Comparison of ENCODE assay signal across 1 cellular context in genomic region chr3:40585381-40586016, GRCh38.
TF ChIP-seq lines count a peak whose summit lies in the region.

No MANE protein-coding gene starts in this region.

TF ChIP-seq in H1, 55 proteins besides CTCF, POLR2A, EP300 and RAD21 (continued from another document):
- TF ChIP-seq, protein P1, sequence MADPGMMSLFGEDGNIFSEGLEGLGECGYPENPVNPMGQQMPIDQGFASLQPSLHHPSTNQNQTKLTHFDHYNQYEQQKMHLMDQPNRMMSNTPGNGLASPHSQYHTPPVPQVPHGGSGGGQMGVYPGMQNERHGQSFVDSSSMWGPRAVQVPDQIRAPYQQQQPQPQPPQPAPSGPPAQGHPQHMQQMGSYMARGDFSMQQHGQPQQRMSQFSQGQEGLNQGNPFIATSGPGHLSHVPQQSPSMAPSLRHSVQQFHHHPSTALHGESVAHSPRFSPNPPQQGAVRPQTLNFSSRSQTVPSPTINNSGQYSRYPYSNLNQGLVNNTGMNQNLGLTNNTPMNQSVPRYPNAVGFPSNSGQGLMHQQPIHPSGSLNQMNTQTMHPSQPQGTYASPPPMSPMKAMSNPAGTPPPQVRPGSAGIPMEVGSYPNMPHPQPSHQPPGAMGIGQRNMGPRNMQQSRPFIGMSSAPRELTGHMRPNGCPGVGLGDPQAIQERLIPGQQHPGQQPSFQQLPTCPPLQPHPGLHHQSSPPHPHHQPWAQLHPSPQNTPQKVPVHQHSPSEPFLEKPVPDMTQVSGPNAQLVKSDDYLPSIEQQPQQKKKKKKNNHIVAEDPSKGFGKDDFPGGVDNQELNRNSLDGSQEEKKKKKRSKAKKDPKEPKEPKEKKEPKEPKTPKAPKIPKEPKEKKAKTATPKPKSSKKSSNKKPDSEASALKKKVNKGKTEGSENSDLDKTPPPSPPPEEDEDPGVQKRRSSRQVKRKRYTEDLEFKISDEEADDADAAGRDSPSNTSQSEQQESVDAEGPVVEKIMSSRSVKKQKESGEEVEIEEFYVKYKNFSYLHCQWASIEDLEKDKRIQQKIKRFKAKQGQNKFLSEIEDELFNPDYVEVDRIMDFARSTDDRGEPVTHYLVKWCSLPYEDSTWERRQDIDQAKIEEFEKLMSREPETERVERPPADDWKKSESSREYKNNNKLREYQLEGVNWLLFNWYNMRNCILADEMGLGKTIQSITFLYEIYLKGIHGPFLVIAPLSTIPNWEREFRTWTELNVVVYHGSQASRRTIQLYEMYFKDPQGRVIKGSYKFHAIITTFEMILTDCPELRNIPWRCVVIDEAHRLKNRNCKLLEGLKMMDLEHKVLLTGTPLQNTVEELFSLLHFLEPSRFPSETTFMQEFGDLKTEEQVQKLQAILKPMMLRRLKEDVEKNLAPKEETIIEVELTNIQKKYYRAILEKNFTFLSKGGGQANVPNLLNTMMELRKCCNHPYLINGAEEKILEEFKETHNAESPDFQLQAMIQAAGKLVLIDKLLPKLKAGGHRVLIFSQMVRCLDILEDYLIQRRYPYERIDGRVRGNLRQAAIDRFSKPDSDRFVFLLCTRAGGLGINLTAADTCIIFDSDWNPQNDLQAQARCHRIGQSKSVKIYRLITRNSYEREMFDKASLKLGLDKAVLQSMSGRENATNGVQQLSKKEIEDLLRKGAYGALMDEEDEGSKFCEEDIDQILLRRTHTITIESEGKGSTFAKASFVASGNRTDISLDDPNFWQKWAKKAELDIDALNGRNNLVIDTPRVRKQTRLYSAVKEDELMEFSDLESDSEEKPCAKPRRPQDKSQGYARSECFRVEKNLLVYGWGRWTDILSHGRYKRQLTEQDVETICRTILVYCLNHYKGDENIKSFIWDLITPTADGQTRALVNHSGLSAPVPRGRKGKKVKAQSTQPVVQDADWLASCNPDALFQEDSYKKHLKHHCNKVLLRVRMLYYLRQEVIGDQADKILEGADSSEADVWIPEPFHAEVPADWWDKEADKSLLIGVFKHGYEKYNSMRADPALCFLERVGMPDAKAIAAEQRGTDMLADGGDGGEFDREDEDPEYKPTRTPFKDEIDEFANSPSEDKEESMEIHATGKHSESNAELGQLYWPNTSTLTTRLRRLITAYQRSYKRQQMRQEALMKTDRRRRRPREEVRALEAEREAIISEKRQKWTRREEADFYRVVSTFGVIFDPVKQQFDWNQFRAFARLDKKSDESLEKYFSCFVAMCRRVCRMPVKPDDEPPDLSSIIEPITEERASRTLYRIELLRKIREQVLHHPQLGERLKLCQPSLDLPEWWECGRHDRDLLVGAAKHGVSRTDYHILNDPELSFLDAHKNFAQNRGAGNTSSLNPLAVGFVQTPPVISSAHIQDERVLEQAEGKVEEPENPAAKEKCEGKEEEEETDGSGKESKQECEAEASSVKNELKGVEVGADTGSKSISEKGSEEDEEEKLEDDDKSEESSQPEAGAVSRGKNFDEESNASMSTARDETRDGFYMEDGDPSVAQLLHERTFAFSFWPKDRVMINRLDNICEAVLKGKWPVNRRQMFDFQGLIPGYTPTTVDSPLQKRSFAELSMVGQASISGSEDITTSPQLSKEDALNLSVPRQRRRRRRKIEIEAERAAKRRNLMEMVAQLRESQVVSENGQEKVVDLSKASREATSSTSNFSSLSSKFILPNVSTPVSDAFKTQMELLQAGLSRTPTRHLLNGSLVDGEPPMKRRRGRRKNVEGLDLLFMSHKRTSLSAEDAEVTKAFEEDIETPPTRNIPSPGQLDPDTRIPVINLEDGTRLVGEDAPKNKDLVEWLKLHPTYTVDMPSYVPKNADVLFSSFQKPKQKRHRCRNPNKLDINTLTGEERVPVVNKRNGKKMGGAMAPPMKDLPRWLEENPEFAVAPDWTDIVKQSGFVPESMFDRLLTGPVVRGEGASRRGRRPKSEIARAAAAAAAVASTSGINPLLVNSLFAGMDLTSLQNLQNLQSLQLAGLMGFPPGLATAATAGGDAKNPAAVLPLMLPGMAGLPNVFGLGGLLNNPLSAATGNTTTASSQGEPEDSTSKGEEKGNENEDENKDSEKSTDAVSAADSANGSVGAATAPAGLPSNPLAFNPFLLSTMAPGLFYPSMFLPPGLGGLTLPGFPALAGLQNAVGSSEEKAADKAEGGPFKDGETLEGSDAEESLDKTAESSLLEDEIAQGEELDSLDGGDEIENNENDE (IDR thresholded peaks at IDR 0.05; ENCODE audit: insufficient replicate concordance, low read length) = no peak
TF ChIP-seq in H1: peak in this region for 0.
